Comparison of ENCODE assay signal across 28 cellular contexts in genomic region chr1:62285440-62285839, GRCh38. TPM values are rescaled to one million over a fixed set of nuclear protein-coding genes. Genes with fewer than 3 reads are reported as not detected.
DNase-seq lines count a peak whose midpoint lies in the region; ATAC-seq, FAIRE-seq and TF ChIP-seq lines count a peak whose summit lies in the region.
"Had no signal": no experiment of that assay in that cellular context is flagged by ENCODE, and none has a peak within 500 bp of the region (broad histone marks: within the 10 kb centered on the region; RNA-seq: fewer than 3 reads in every experiment).

No MANE protein-coding gene starts in this region.

- no peaks in the 10 kb centered on the region for H3K27me3 ChIP-seq in BLaER1
- no peaks in the 10 kb centered on the region for H3K27me3 ChIP-seq in mammary epithelial cell (ENCODE audit: insufficient read depth, low read length)
- H3K27me3 ChIP-seq: vagina had no signal

- WGBS in mammary epithelial cell (ENCODE audit: low coverage, missing lambda C conversion rate): 0% methylated on average over 1 of the region's 1 CpG

- H3K9me3 Mint-ChIP-seq in progenitor cell of endocrine pancreas (ENCODE audit: low read depth): peaks cover 3% of the 10 kb centered on the region
- H3K9me3 Mint-ChIP-seq: activated naive CD4-positive, alpha-beta T cell treated with anti-CD3 and anti-CD28 coated beads, Interleukin-2, amount 50 U/mL, for 24 hours; activated T-helper 2 cell treated with anti-CD3 and anti-CD28 coated beads, Interferon-gamma antibody, Interleukin-2, Interleukin-4, amounts not matched to agents 10 μg/mL and 5 μg/mL and 100 μg/mL, durations not matched to agents 14 hours and 24 hours and 36 hours had no signal

- H3K9me3 ChIP-seq in BLaER1 (peaks cover 5% of the 10 kb centered on the region; the same call in 1 of the 2 replicates), mammary epithelial cell (replicated peaks; ENCODE audit: insufficient read depth, low read length) (no peaks in the 10 kb centered on the region), mucosa of descending colon (no peaks in the 10 kb centered on the region), kidney (ENCODE audit: control insufficient read depth in 1 of 2, low read length in 2 of 2) (peaks cover 0 to 4% of the 10 kb centered on the region in 2 donors)
- H3K9me3 ChIP-seq: vagina had no signal

- CTCF ChIA-PET in mammary epithelial cell (lab: Charles Lee; ENCODE audit: low non-redundant PET): no interaction called here

- no peak for DNase-seq in LNCaP clone FGC (ENCODE audit: low read depth)
- DNase-seq in mammary epithelial cell: no peak
- peak in 1 of 3 donors; percentile 49 for DNase-seq in mucosa of descending colon
- DNase-seq in progenitor cell of endocrine pancreas (ENCODE audit: low spot score, unreplicated experiment): no peak
- no peak for DNase-seq in kidney
- no peak for DNase-seq in GM19240 (ENCODE audit: insufficient read length, low spot score)
- DNase-seq: activated CD4-positive, alpha-beta T cell treated with anti-CD3 and anti-CD28 coated beads for 1 hour; activated CD8-positive, alpha-beta T cell treated with anti-CD3 and anti-CD28 coated beads for 36 hours; CD8-positive, alpha-beta T cell; central memory CD4-positive, alpha-beta T cell; KG1; NCI-H1436; NCI-H2107; NCI-H446; sigmoid colon; stimulated activated CD4-positive, alpha-beta T cell treated with anti-CD3 and anti-CD28 coated beads, Interleukin-4, amount 100 ng/mL, for 4 hours; stimulated activated naive CD4-positive, alpha-beta T cell; T-helper 17 cell had no signal

- no TSS peak for BruUV-seq in mammary epithelial cell (replicated peaks; lab: Mats Ljungman, UMichigan)

- no peaks in the 10 kb centered on the region for H4K20me1 ChIP-seq in BLaER1
- no peaks in the 10 kb centered on the region for H4K20me1 ChIP-seq in mammary epithelial cell (ENCODE audit: insufficient read depth, low read length)

- dilution Hi-C loops in mammary epithelial cell (cut with HindIII; ENCODE audit: low sequenced_read_pairs): no loop called here

- H3K36me3 ChIP-seq in BLaER1: no peaks in the 10 kb centered on the region
- no peaks in the 10 kb centered on the region for H3K36me3 ChIP-seq in mammary epithelial cell (ENCODE audit: insufficient read depth, low read length)
- no peaks in the 10 kb centered on the region for H3K36me3 ChIP-seq in mucosa of descending colon (ENCODE audit: low read depth)
- no peaks in the 10 kb centered on the region for H3K36me3 ChIP-seq in kidney (ENCODE audit: control insufficient read depth in 1 of 2, insufficient read depth in 2 of 2, low read length in 2 of 2)
- H3K36me3 ChIP-seq: sigmoid colon, vagina had no signal

- no peaks in the 10 kb centered on the region for H3K79me2 ChIP-seq in mammary epithelial cell (ENCODE audit: insufficient read depth, low read length)

- TF ChIP-seq CTCF in LNCaP clone FGC (IDR thresholded peaks at IDR 0.05; ENCODE audit: control insufficient read depth, extremely low read depth, insufficient read depth) (no peak), mammary epithelial cell (conservative IDR thresholded peaks at IDR 0.05 in 1 of 2, IDR thresholded peaks at IDR 0.05 in 1 of 2; ENCODE audit: extremely low read depth in 1 of 2, insufficient read depth in 1 of 2, low read depth in 1 of 2, low read length in 2 of 2) (no peak), mucosa of descending colon (IDR thresholded peaks at IDR 0.05) (no peak), progenitor cell of endocrine pancreas (IDR thresholded peaks at IDR 0.05; ENCODE audit: unreplicated experiment) (no peak), kidney (IDR thresholded peaks at IDR 0.05; ENCODE audit: borderline replicate concordance, extremely low read depth, insufficient read depth) (no peak)

- H3K4me2 ChIP-seq in BLaER1: peak overlapping the region; percentile 75; the same call in 1 of the 2 replicates
- H3K4me2 ChIP-seq in mammary epithelial cell (ENCODE audit: insufficient read depth, low read depth, low read length): peak overlapping the region; percentile 55

- H3K4me3 ChIP-seq in BLaER1: no peak overlapping the region
- H3K4me3 ChIP-seq in LNCaP clone FGC (ENCODE audit: low read depth, low read length): 0 out of 2 replicates have a peak overlapping the region, but pooled peaks have one; percentile 34
- H3K4me3 ChIP-seq in mammary epithelial cell (replicated peaks in 1 of 3; ENCODE audit: insufficient read depth in 1 of 3, low read depth in 2 of 3, low read length in 3 of 3): no peak overlapping the region
- H3K4me3 ChIP-seq in mucosa of descending colon: no peak overlapping the region
- H3K4me3 ChIP-seq in kidney (ENCODE audit: low read length in 2 of 2): no peak overlapping the region
- H3K4me3 ChIP-seq: lung, sigmoid colon, vagina had no signal

- H3K9ac ChIP-seq in BLaER1 (no peak overlapping the region), mammary epithelial cell (ENCODE audit: insufficient read depth, low read length) (no peak overlapping the region), kidney (ENCODE audit: low read length in 2 of 2) (no peak overlapping the region)

- H3K4me1 ChIP-seq in BLaER1 (peaks cover 45% of the 10 kb centered on the region), mammary epithelial cell (ENCODE audit: insufficient read depth, low read length) (peaks cover 23% of the 10 kb centered on the region), mucosa of descending colon (ENCODE audit: low read depth) (peaks cover 9% of the 10 kb centered on the region), kidney (ENCODE audit: control insufficient read depth in 1 of 2, insufficient read depth in 1 of 2, low read depth in 1 of 2, low read length in 2 of 2) (peaks cover 6 to 11% of the 10 kb centered on the region in 2 donors)
- H3K4me1 ChIP-seq: sigmoid colon had no signal

- in situ Hi-C loops in mammary epithelial cell (cut with MboI; ENCODE audit: low sequenced_read_pairs in 2 of 2): no loop called here

- H3K27ac ChIP-seq in BLaER1 (no peak overlapping the region), mammary epithelial cell (ENCODE audit: insufficient read depth, low read depth, low read length) (no peak overlapping the region), kidney (ENCODE audit: low read depth in 2 of 2, low read length in 2 of 2) (no peak overlapping the region)
- H3K27ac ChIP-seq: sigmoid colon, SK-N-MC, vagina had no signal

- no peak overlapping the region for H3K27ac Mint-ChIP-seq in progenitor cell of endocrine pancreas
- H3K27ac Mint-ChIP-seq: activated CD8-positive, alpha-beta T cell treated with anti-CD3 and anti-CD28 coated beads for 36 hours; activated naive CD4-positive, alpha-beta T cell treated with anti-CD3 and anti-CD28 coated beads, Interleukin-2, amount 50 U/mL, for 24 hours; activated T-helper 2 cell treated with anti-CD3 and anti-CD28 coated beads, Interferon-gamma antibody, Interleukin-2, Interleukin-4, amounts not matched to agents 10 μg/mL and 5 μg/mL and 100 μg/mL, durations not matched to agents 14 hours and 24 hours and 36 hours; CD8-positive, alpha-beta T cell; T-helper 17 cell had no signal

- no peak overlapping the region for H3K4me3 Mint-ChIP-seq in progenitor cell of endocrine pancreas (ENCODE audit: low read depth)
- H3K4me3 Mint-ChIP-seq: activated CD8-positive, alpha-beta T cell treated with anti-CD3 and anti-CD28 coated beads for 36 hours; activated naive CD4-positive, alpha-beta T cell treated with anti-CD3 and anti-CD28 coated beads, Interleukin-2, amount 50 U/mL, for 24 hours; CD8-positive, alpha-beta T cell; T-helper 17 cell had no signal

- peak overlapping the region; percentile 62 for H2AFZ ChIP-seq in mammary epithelial cell (ENCODE audit: low read depth, low read length)

- ATAC-seq in mucosa of descending colon (peak; percentile 9), GM21526 (IDR thresholded peaks at IDR 0.05; ENCODE audit: low FRiP score, unreplicated experiment) (no peak)
- ATAC-seq: activated CD8-positive, alpha-beta T cell treated with anti-CD3 and anti-CD28 coated beads for 36 hours; CD8-positive, alpha-beta T cell; T-helper 17 cell had no signal

- H3K27me3 Mint-ChIP-seq in progenitor cell of endocrine pancreas: peaks cover 11% of the 10 kb centered on the region

- H3K4me1 Mint-ChIP-seq in progenitor cell of endocrine pancreas (ENCODE audit: low read depth): peaks cover 57% of the 10 kb centered on the region
- H3K4me1 Mint-ChIP-seq: activated naive CD4-positive, alpha-beta T cell treated with anti-CD3 and anti-CD28 coated beads, Interleukin-2, amount 50 U/mL, for 24 hours had no signal

- intact Hi-C loops in mammary epithelial cell (cut with micrococcal nuclease) (no loop called here), mucosa of descending colon (cut with DNase I, micrococcal nuclease) (no loop called here), kidney (cut with DNase I) (no loop called here)

- peaks cover 2% of the 10 kb centered on the region for H3K36me3 Mint-ChIP-seq in progenitor cell of endocrine pancreas (ENCODE audit: insufficient read depth)
- H3K36me3 Mint-ChIP-seq: activated naive CD4-positive, alpha-beta T cell treated with anti-CD3 and anti-CD28 coated beads, Interleukin-2, amount 50 U/mL, for 24 hours; CD8-positive, alpha-beta T cell had no signal

- no peak for FAIRE-seq in kidney (lab: Jason Lieb, UNC)
- FAIRE-seq: H54 had no signal

RNA-seq across cellular contexts. Expression of gene KANK4, which starts 33.8 kb away (rescaled TPM):
- 10 to 100 TPM in 1 of 2 donors, 1 to 10 TPM in 1; 4.5 to 32.2 TPM for total RNA-seq in mammary epithelial cell
- polyA plus RNA-seq in mammary epithelial cell: 2.9 TPM
- 8.1 TPM for polyA minus RNA-seq in mammary epithelial cell
- 1 to 10 TPM; 1.6 to 2.6 (median 1.7) TPM for total RNA-seq in mucosa of descending colon
- 1.0 and 1.2 TPM in 2 replicates for total RNA-seq in progenitor cell of endocrine pancreas
- 0.50 TPM for total RNA-seq in kidney
- 0.28 TPM for polyA plus RNA-seq in kidney (ENCODE audit: insufficient read depth, low read depth, low replicate concordance)
- total RNA-seq: activated CD8-positive, alpha-beta T cell treated with anti-CD3 and anti-CD28 coated beads for 36 hours; activated T-helper 2 cell treated with anti-CD3 and anti-CD28 coated beads, Interferon-gamma antibody, Interleukin-2, Interleukin-4, amounts not matched to agents 10 μg/mL and 5 μg/mL and 100 μg/mL, durations not matched to agents 14 hours and 24 hours and 36 hours; CD8-positive, alpha-beta T cell; dermis microvascular lymphatic vessel endothelial cell; glomerular endothelial cell; T-helper 17 cell had no signal
